In the genomic region with DNA sequence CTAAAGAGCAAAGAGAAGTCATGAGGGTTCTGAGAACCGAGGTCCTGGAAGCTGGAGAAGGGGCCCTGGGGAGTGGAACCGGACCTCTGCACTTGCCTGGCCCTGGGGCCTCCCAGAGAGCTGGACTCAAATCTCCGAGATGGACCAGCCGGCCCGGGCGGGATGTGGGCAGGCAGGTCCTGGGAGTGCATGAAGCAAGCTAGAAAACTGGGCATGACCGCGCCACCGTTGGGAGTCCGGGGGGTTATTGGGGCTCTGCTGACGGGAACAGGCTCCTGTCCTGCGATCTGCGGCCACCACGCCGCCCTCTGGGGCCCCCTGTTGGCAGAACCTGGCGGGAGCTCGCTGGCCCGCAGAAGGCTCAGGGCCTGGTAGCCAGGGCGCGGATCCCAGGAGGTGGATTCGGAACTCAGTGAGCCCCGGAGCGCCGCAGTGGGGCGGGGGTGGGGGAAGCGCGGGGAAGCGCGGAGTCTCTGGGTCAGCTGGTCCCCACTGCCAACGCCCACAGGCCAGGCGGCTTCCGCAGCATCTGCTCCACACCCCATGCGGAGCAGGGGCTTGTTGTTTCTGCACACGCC, we compare ENCODE assay signal across 9 cellular contexts.
DNase-seq lines count a peak whose midpoint lies in the region; ATAC-seq and TF ChIP-seq lines count a peak whose summit lies in the region.
"Had no signal": no experiment of that assay in that cellular context is flagged by ENCODE, and none has a peak within 500 bp of the region (broad histone marks: within the 10 kb centered on the region; RNA-seq: fewer than 3 reads in every experiment).

No MANE protein-coding gene starts in this region.

- ATAC-seq in GM19467 (IDR thresholded peaks at IDR 0.05; ENCODE audit: unreplicated experiment) (no peak), HG02571 (IDR thresholded peaks at IDR 0.05; ENCODE audit: unreplicated experiment) (no peak), omental fat pad (ENCODE audit: low FRiP score) (no peak)

- DNase-seq in activated CD4-positive, alpha-beta T cell treated with anti-CD3 and anti-CD28 coated beads for 48 hours = peak; percentile 36
- no peak for DNase-seq in activated CD4-positive, alpha-beta T cell treated with anti-CD3 and anti-CD28 coated beads, Interleukin-2, amount 50 U/mL, for 4 hours
- DNase-seq in NCI-H69 (lab: John Stamatoyannopoulos, UW) (peak; percentile 35), globus pallidus (ENCODE audit: low spot score) (peak; percentile 37), retina (peak; percentile 80), omental fat pad (ENCODE audit: low spot score) (no peak)
- DNase-seq: NCI-H2081 treated with DMSO at 0.1 percent for 48 hours had no signal

- no peak for TF ChIP-seq CTCF in omental fat pad (IDR thresholded peaks at IDR 0.05)

Comparison
In these comparisons a context has a peak if more than half of its experiments do, and no peak if none do; other contexts are left out.
1. DNase-seq: peak in activated CD4-positive, alpha-beta T cell treated with anti-CD3 and anti-CD28 coated beads for 48 hours (single experiment), NCI-H69 (single experiment), globus pallidus (single experiment) and retina (single experiment); none in activated CD4-positive, alpha-beta T cell treated with anti-CD3 and anti-CD28 coated beads, Interleukin-2, amount 50 U/mL, for 4 hours (0 of 2) and omental fat pad (single experiment).